In the genomic region with DNA sequence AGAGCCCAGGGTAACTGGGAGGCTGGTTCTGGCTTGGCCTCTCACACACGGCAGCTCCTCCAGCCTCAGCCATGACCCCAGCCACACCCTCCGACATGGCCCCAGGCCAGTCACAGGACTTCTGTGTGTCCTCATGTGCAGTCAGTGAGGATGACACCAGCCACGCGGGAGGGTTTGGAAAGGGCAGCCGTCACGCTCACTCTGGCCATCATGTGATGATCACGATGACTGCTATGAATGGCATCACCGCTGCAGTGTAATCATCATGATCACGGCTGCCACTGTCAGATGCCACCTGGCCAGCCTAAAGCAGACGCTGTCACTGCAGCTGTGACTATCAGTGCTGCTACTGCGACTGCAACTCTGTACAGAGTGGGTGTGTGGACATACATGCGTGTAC, we compare ENCODE assay signal across 35 cellular contexts.
"Had no signal": no experiment of that assay in that cellular context is flagged by ENCODE, and none has a peak within 500 bp of the region (broad histone marks: within the 10 kb centered on the region; RNA-seq: fewer than 3 reads in every experiment).

No MANE protein-coding gene starts in this region.

- DNase-seq: activated B cell treated with CpG ODN at 0.5 μM for 24 hours; activated CD4-positive, alpha-beta T cell treated with anti-CD3 and anti-CD28 coated beads for 48 hours; activated CD4-positive, alpha-beta T cell treated with anti-CD3 and anti-CD28 coated beads, Interleukin-2, amount 50 U/mL, for 1 hour; activated CD4-positive, alpha-beta T cell treated with anti-CD3 and anti-CD28 coated beads, Interleukin-2, amount 50 U/mL, for 48 hours; activated CD8-positive, alpha-beta memory T cell treated with anti-CD3 and anti-CD28 coated beads for 24 hours; activated CD8-positive, alpha-beta T cell treated with anti-CD3 and anti-CD28 coated beads for 36 hours; activated effector memory CD4-positive, alpha-beta T cell treated with Interleukin-2 at 50 U/mL for 16 hours; activated naive CD4-positive, alpha-beta T cell treated with anti-CD3 and anti-CD28 coated beads for 36 hours; activated naive CD8-positive, alpha-beta T cell treated with anti-CD3 and anti-CD28 coated beads for 36 hours; activated naive CD8-positive, alpha-beta T cell treated with anti-CD3 and anti-CD28 coated beads, Interleukin-2, amount 50 U/mL, for 24 hours; activated T-cell treated with anti-CD3 and anti-CD28 coated beads, Interleukin-2, amount 50 U/mL, for 4 hours; adrenal gland; amygdala; aorta; central memory CD4-positive, alpha-beta T cell; cerebellar nuclear complex; effector memory CD4-positive, alpha-beta T cell; endodermal cell; foreskin fibroblast; gastrocnemius medialis; glutamatergic neuron; T-helper 1 cell; T-helper 17 cell; T1000; WERI-Rb-1 had no signal

- H3K36me3 ChIP-seq: adrenal gland, breast epithelium, cardiac muscle cell, gastrocnemius medialis, heart left ventricle, WERI-Rb-1 had no signal

- H3K27ac ChIP-seq: adrenal gland, breast epithelium, cardiac muscle cell, coronary artery, dorsolateral prefrontal cortex, gastrocnemius medialis, heart left ventricle, WERI-Rb-1 had no signal

- H3K27me3 Mint-ChIP-seq: dendritic cell treated with granulocyte-macrophage colony-stimulating factor and Interleukin-4, amounts not matched to agents 40 ng/mL and 50 ng/mL, for 4 days had no signal

- H3K4me3 Mint-ChIP-seq: activated B cell treated with CpG ODN at 0.5 μM for 24 hours; activated CD8-positive, alpha-beta T cell treated with anti-CD3 and anti-CD28 coated beads for 36 hours; activated naive CD4-positive, alpha-beta T cell treated with anti-CD3 and anti-CD28 coated beads for 36 hours; activated naive CD4-positive, alpha-beta T cell treated with anti-CD3 and anti-CD28 coated beads, Interleukin-2, amount 50 U/mL, for 24 hours; activated naive CD8-positive, alpha-beta T cell treated with anti-CD3 and anti-CD28 coated beads for 36 hours; activated naive CD8-positive, alpha-beta T cell treated with anti-CD3 and anti-CD28 coated beads, Interleukin-2, amount 50 U/mL, for 24 hours; activated T-cell treated with anti-CD3 and anti-CD28 coated beads, Interleukin-2, amount 50 U/mL, for 4 hours; activated T-helper 17 cell treated with anti-CD3 and anti-CD28 coated beads, Interleukin-2, amount 50 U/mL, for 72 hours; dendritic cell treated with granulocyte-macrophage colony-stimulating factor and Interleukin-4, amounts not matched to agents 40 ng/mL and 50 ng/mL, for 4 days; endodermal cell; T-helper 17 cell; T-helper 2 cell treated with Interferon-gamma antibody and Interleukin-4, amounts not matched to agents 5 μg/mL and 100 μg/mL, for 36 hours had no signal

- H3K4me1 ChIP-seq: adrenal gland, breast epithelium, gastrocnemius medialis had no signal

- H3K4me3 ChIP-seq: adrenal gland, breast epithelium, cardiac muscle cell, coronary artery, dorsolateral prefrontal cortex, gastrocnemius medialis, heart left ventricle had no signal

- H3K36me3 Mint-ChIP-seq: activated naive CD4-positive, alpha-beta T cell treated with anti-CD3 and anti-CD28 coated beads, Interleukin-2, amount 50 U/mL, for 24 hours; activated naive CD8-positive, alpha-beta T cell treated with anti-CD3 and anti-CD28 coated beads for 36 hours; brain had no signal

- H3K4me1 Mint-ChIP-seq: activated B cell treated with CpG ODN at 0.5 μM for 24 hours; activated naive CD4-positive, alpha-beta T cell treated with anti-CD3 and anti-CD28 coated beads, Interleukin-2, amount 50 U/mL, for 24 hours; activated naive CD8-positive, alpha-beta T cell treated with anti-CD3 and anti-CD28 coated beads for 36 hours; activated naive CD8-positive, alpha-beta T cell treated with anti-CD3 and anti-CD28 coated beads, Interleukin-2, amount 50 U/mL, for 24 hours; activated T-helper 17 cell treated with anti-CD3 and anti-CD28 coated beads, Interleukin-2, amount 50 U/mL, for 72 hours; brain; T-helper 17 cell had no signal

- H3K27me3 ChIP-seq: adrenal gland, cardiac muscle cell had no signal

- H3K9me3 ChIP-seq: adrenal gland, breast epithelium, gastrocnemius medialis, heart left ventricle had no signal

- H3K9me3 Mint-ChIP-seq: activated B cell treated with CpG ODN at 0.5 μM for 24 hours; activated CD8-positive, alpha-beta T cell treated with anti-CD3 and anti-CD28 coated beads for 36 hours; activated naive CD4-positive, alpha-beta T cell treated with anti-CD3 and anti-CD28 coated beads for 36 hours; activated naive CD4-positive, alpha-beta T cell treated with anti-CD3 and anti-CD28 coated beads, Interleukin-2, amount 50 U/mL, for 24 hours; activated naive CD8-positive, alpha-beta T cell treated with anti-CD3 and anti-CD28 coated beads for 36 hours; activated T-cell treated with anti-CD3 and anti-CD28 coated beads, Interleukin-2, amount 50 U/mL, for 4 hours; dendritic cell treated with granulocyte-macrophage colony-stimulating factor and Interleukin-4, amounts not matched to agents 40 ng/mL and 50 ng/mL, for 4 days; T-helper 2 cell treated with Interferon-gamma antibody and Interleukin-4, amounts not matched to agents 5 μg/mL and 100 μg/mL, for 36 hours had no signal

- H3K27ac Mint-ChIP-seq: activated B cell treated with CpG ODN at 0.5 μM for 24 hours; activated CD8-positive, alpha-beta T cell treated with anti-CD3 and anti-CD28 coated beads for 36 hours; activated naive CD4-positive, alpha-beta T cell treated with anti-CD3 and anti-CD28 coated beads for 36 hours; activated naive CD4-positive, alpha-beta T cell treated with anti-CD3 and anti-CD28 coated beads, Interleukin-2, amount 50 U/mL, for 24 hours; activated naive CD8-positive, alpha-beta T cell treated with anti-CD3 and anti-CD28 coated beads for 36 hours; activated naive CD8-positive, alpha-beta T cell treated with anti-CD3 and anti-CD28 coated beads, Interleukin-2, amount 50 U/mL, for 24 hours; activated T-helper 17 cell treated with anti-CD3 and anti-CD28 coated beads, Interleukin-2, amount 50 U/mL, for 72 hours; dendritic cell treated with granulocyte-macrophage colony-stimulating factor and Interleukin-4, amounts not matched to agents 40 ng/mL and 50 ng/mL, for 4 days; endodermal cell; T-helper 17 cell; T-helper 2 cell treated with Interferon-gamma antibody and Interleukin-4, amounts not matched to agents 5 μg/mL and 100 μg/mL, for 36 hours had no signal
